In the genomic region with DNA sequence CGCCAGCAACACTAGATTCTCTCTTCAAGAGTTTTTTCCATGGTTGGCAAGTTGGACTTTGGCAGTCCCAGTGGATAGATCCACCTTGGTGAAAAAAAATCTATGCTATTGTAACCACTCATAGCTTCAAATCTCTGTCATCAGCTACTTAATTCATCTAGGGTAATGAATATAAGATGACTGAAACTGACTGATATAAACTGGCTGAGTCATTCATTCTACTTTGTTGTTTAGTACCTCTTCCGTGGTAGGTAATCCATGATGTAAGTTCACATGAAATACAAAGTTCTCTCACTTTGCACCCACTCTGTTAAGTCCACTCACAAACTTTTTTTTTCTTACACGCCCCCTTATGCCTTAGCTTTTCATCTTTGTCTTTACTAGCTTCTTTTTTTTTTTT, we compare ENCODE assay signal across 22 cellular contexts.
DNase-seq lines count a peak whose midpoint lies in the region; ATAC-seq and TF ChIP-seq lines count a peak whose summit lies in the region.
"Had no signal": no experiment of that assay in that cellular context is flagged by ENCODE, and none has a peak within 500 bp of the region (broad histone marks: within the 10 kb centered on the region; RNA-seq: fewer than 3 reads in every experiment).

No MANE protein-coding gene starts in this region.

- no peaks in the 10 kb centered on the region for H3K27me3 Mint-ChIP-seq in activated T-cell treated with anti-CD3 and anti-CD28 coated beads, Interleukin-2, amount 50 U/mL, for 4 hours (ENCODE audit: low read depth)
- no peaks in the 10 kb centered on the region for H3K27me3 Mint-ChIP-seq in activated T-cell treated with anti-CD3 and anti-CD28 coated beads, Interleukin-2, amount 50 U/mL, for 24 hours
- H3K27me3 Mint-ChIP-seq: CD4-positive, alpha-beta T cell; CD8-positive, alpha-beta memory T cell had no signal

- H3K36me3 Mint-ChIP-seq in activated T-cell treated with anti-CD3 and anti-CD28 coated beads, Interleukin-2, amount 50 U/mL, for 4 hours (ENCODE audit: insufficient read depth): no peaks in the 10 kb centered on the region
- H3K36me3 Mint-ChIP-seq in activated T-cell treated with anti-CD3 and anti-CD28 coated beads, Interleukin-2, amount 50 U/mL, for 24 hours (ENCODE audit: low read depth): no peaks in the 10 kb centered on the region
- H3K36me3 Mint-ChIP-seq: CD14-positive monocyte; CD8-positive, alpha-beta memory T cell had no signal

- TF ChIP-seq CTCF in epithelial cell of esophagus (IDR thresholded peaks at IDR 0.05; ENCODE audit: insufficient read depth, low read depth, low read length, missing control alignments): no peak

- no peak for DNase-seq in activated T-cell treated with anti-CD3 and anti-CD28 coated beads, Interleukin-2, amount 50 U/mL, for 4 hours
- DNase-seq in activated T-cell treated with anti-CD3 and anti-CD28 coated beads, Interleukin-2, amount 50 U/mL, for 24 hours: no peak
- DNase-seq in epithelial cell of esophagus (ENCODE audit: low read depth) (peak; percentile 35), renal cortical epithelial cell (ENCODE audit: low read depth) (peak; percentile 4), GOT3 (lab: John Stamatoyannopoulos, UW) (no peak), GDM1 (lab: John Stamatoyannopoulos, UW) (no peak)
- DNase-seq: 8988T; ACHN; AML-193; BE2C; CD4-positive, alpha-beta T cell; CD8-positive, alpha-beta memory T cell; DMS 273 treated with DMSO at 0.1 percent for 48 hours; DMS79; EL; GF-D8; HFFc6 had no signal

- ATAC-seq in activated T-cell treated with anti-CD3 and anti-CD28 coated beads, Interleukin-2, amount 50 U/mL, for 4 hours: peak; percentile 50 to 51
- ATAC-seq: A549, GM23338 had no signal

- peaks cover 13% of the 10 kb centered on the region for H3K9me3 Mint-ChIP-seq in activated T-cell treated with anti-CD3 and anti-CD28 coated beads, Interleukin-2, amount 50 U/mL, for 4 hours
- peaks cover 6% of the 10 kb centered on the region for H3K9me3 Mint-ChIP-seq in activated T-cell treated with anti-CD3 and anti-CD28 coated beads, Interleukin-2, amount 50 U/mL, for 24 hours
- H3K9me3 Mint-ChIP-seq: CD4-positive, alpha-beta T cell; GM23338 had no signal

- no peaks in the 10 kb centered on the region for H3K4me1 Mint-ChIP-seq in activated T-cell treated with anti-CD3 and anti-CD28 coated beads, Interleukin-2, amount 50 U/mL, for 4 hours (ENCODE audit: low read depth)
- peaks cover 5% of the 10 kb centered on the region for H3K4me1 Mint-ChIP-seq in activated T-cell treated with anti-CD3 and anti-CD28 coated beads, Interleukin-2, amount 50 U/mL, for 24 hours (ENCODE audit: low read depth)
- H3K4me1 Mint-ChIP-seq: CD14-positive monocyte; CD8-positive, alpha-beta memory T cell; GM23338 had no signal

- H3K27ac Mint-ChIP-seq in activated T-cell treated with anti-CD3 and anti-CD28 coated beads, Interleukin-2, amount 50 U/mL, for 24 hours: no peak overlapping the region
- H3K27ac Mint-ChIP-seq: CD14-positive monocyte; CD4-positive, alpha-beta T cell; CD8-positive, alpha-beta memory T cell; GM23338; HFFc6 had no signal

- no peak overlapping the region for H3K4me3 ChIP-seq in epithelial cell of esophagus (ENCODE audit: low read length)
- H3K4me3 ChIP-seq: A549; BLaER1 treated with 17β-estradiol and CSF1 and Interleukin-3, amounts not matched to agents 10 nM and 100 nM; GM23338; HAP-1 had no signal

- no peak overlapping the region for H3K4me3 Mint-ChIP-seq in activated T-cell treated with anti-CD3 and anti-CD28 coated beads, Interleukin-2, amount 50 U/mL, for 4 hours
- H3K4me3 Mint-ChIP-seq in activated T-cell treated with anti-CD3 and anti-CD28 coated beads, Interleukin-2, amount 50 U/mL, for 24 hours: no peak overlapping the region
- H3K4me3 Mint-ChIP-seq: CD14-positive monocyte; CD4-positive, alpha-beta T cell; CD8-positive, alpha-beta memory T cell; GM23338; HFFc6 had no signal

Comparison
In these comparisons a context has a peak if more than half of its experiments do, and no peak if none do; other contexts are left out.
1. DNase-seq: peak in epithelial cell of esophagus (single experiment) and renal cortical epithelial cell (single experiment); none in activated T-cell treated with anti-CD3 and anti-CD28 coated beads, Interleukin-2, amount 50 U/mL, for 4 hours (single experiment), activated T-cell treated with anti-CD3 and anti-CD28 coated beads, Interleukin-2, amount 50 U/mL, for 24 hours (single experiment), GOT3 (single experiment) and GDM1 (single experiment).